ENCODE assay signal across 13 cellular contexts in the genomic region with DNA sequence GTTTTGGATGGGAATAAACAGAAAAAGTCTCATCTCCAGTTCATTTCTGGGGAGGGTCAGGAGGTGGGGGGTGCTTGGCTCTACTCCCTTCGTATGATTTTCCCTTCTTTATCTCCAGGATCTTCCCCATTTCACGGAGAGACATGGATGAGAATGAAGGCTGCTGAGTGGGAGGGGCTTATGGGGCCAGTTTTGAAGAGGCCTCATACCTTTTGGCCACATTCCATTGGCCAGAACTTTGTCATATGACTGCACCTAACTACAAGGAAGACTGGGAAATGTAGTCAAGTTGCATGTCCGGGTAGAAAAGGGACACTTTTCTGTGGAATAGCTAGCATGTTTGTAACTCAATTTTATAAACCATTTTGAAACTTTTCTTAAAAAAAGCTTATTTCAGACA.
DNase-seq lines count a peak whose midpoint lies in the region; ATAC-seq, FAIRE-seq and TF ChIP-seq lines count a peak whose summit lies in the region.
"Had no signal": no experiment of that assay in that cellular context is flagged by ENCODE, and none has a peak within 500 bp of the region (broad histone marks: within the 10 kb centered on the region; RNA-seq: fewer than 3 reads in every experiment).

No MANE protein-coding gene starts in this region.

- no peak overlapping the region for H3K27ac Mint-ChIP-seq in astrocyte (ENCODE audit: unreplicated experiment)
- H3K27ac Mint-ChIP-seq in activated T-helper 2 cell treated with anti-CD3 and anti-CD28 coated beads, Interferon-gamma antibody, Interleukin-2, Interleukin-4, amounts not matched to agents 10 μg/mL and 5 μg/mL and 100 μg/mL, durations not matched to agents 14 hours and 24 hours and 36 hours, result no peak overlapping the region

- H3K27ac ChIP-seq in HUES64 (ENCODE audit: low read depth, low read length) (no peak overlapping the region), astrocyte (ENCODE audit: low read depth, low read length) (no peak overlapping the region), keratinocyte (ENCODE audit: control insufficient read depth, insufficient read depth, low read length) (no peak overlapping the region)

- FAIRE-seq in astrocyte (lab: Jason Lieb, UNC), result no peak
- peak; percentile 53 for FAIRE-seq in keratinocyte (lab: Jason Lieb, UNC)

- no peak for TF ChIP-seq CTCF in astrocyte (IDR thresholded peaks at IDR 0.05; ENCODE audit: insufficient read depth, low read depth, low read length)
- no peak for TF ChIP-seq CTCF in keratinocyte (optimal IDR thresholded peaks at IDR 0.05 in 1 of 3, IDR thresholded peaks at IDR 0.05 in 1 of 3, conservative IDR thresholded peaks at IDR 0.05 in 1 of 3; ENCODE audit: extremely low read depth in 1 of 3, insufficient read depth in 2 of 3, low read length in 3 of 3)

- no peak overlapping the region for H2AFZ ChIP-seq in astrocyte (ENCODE audit: low read depth, low read length)
- H2AFZ ChIP-seq in keratinocyte (ENCODE audit: control insufficient read depth, low read length), result no peak overlapping the region

- H3K9ac ChIP-seq in HUES64 (ENCODE audit: low read depth, low read length) (no peak overlapping the region), astrocyte (ENCODE audit: low read length) (no peak overlapping the region), keratinocyte (ENCODE audit: control insufficient read depth, extremely low read depth, insufficient read depth, low read length) (no peak overlapping the region)

- H3K27me3 ChIP-seq in HUES64 (ENCODE audit: insufficient read depth, low read length), result no peaks in the 10 kb centered on the region
- H3K27me3 ChIP-seq in astrocyte (ENCODE audit: insufficient read depth, low read length), result peaks cover 7% of the 10 kb centered on the region
- no peaks in the 10 kb centered on the region for H3K27me3 ChIP-seq in keratinocyte (ENCODE audit: control insufficient read depth, extremely low read depth, insufficient read depth, low read length)

- dilution Hi-C loops in keratinocyte (cut with MboI; ENCODE audit: extremely low pct_ligation_motif_present, low sequenced_read_pairs), result no loop called here

- H3K4me1 ChIP-seq in HUES64 (ENCODE audit: insufficient read depth, low read length) (no peaks in the 10 kb centered on the region), astrocyte (ENCODE audit: insufficient read depth, low read length) (no peaks in the 10 kb centered on the region), keratinocyte (ENCODE audit: control insufficient read depth, extremely low read depth, insufficient read depth, low read length) (no peaks in the 10 kb centered on the region)

- no peaks in the 10 kb centered on the region for H3K36me3 Mint-ChIP-seq in astrocyte (ENCODE audit: low read depth, unreplicated experiment)
- H3K36me3 Mint-ChIP-seq in activated T-helper 2 cell treated with anti-CD3 and anti-CD28 coated beads, Interferon-gamma antibody, Interleukin-2, Interleukin-4, amounts not matched to agents 10 μg/mL and 5 μg/mL and 100 μg/mL, durations not matched to agents 14 hours and 24 hours and 36 hours (ENCODE audit: low read depth), result no peaks in the 10 kb centered on the region

- H3K27me3 Mint-ChIP-seq in astrocyte (ENCODE audit: low read depth, unreplicated experiment), result no peaks in the 10 kb centered on the region
- peaks cover 4% of the 10 kb centered on the region for H3K27me3 Mint-ChIP-seq in activated T-helper 2 cell treated with anti-CD3 and anti-CD28 coated beads, Interferon-gamma antibody, Interleukin-2, Interleukin-4, amounts not matched to agents 10 μg/mL and 5 μg/mL and 100 μg/mL, durations not matched to agents 14 hours and 24 hours and 36 hours (ENCODE audit: low read depth)
- H3K27me3 Mint-ChIP-seq: brain had no signal

- H4K20me1 ChIP-seq in astrocyte (ENCODE audit: insufficient read depth, low read length) (no peaks in the 10 kb centered on the region), keratinocyte (ENCODE audit: control insufficient read depth, extremely low read depth, insufficient read depth, low read length) (no peaks in the 10 kb centered on the region)

- intact Hi-C loops in activated T-helper 2 cell treated with anti-CD3 and anti-CD28 coated beads, Interferon-gamma antibody, Interleukin-2, Interleukin-4, amounts not matched to agents 10 μg/mL and 5 μg/mL and 100 μg/mL, durations not matched to agents 14 hours and 24 hours and 36 hours (cut with micrococcal nuclease), result no loop called here

- no peaks in the 10 kb centered on the region for H3K4me1 Mint-ChIP-seq in astrocyte (ENCODE audit: low read depth, unreplicated experiment)
- H3K4me1 Mint-ChIP-seq in activated T-helper 2 cell treated with anti-CD3 and anti-CD28 coated beads, Interferon-gamma antibody, Interleukin-2, Interleukin-4, amounts not matched to agents 10 μg/mL and 5 μg/mL and 100 μg/mL, durations not matched to agents 14 hours and 24 hours and 36 hours (ENCODE audit: low read depth), result no peaks in the 10 kb centered on the region

- H3K4me3 ChIP-seq in HUES64 (ENCODE audit: low read length) (peak overlapping the region; percentile 10), astrocyte (ENCODE audit: insufficient read depth, low read depth, low read length) (no peak overlapping the region), keratinocyte (ENCODE audit: control insufficient read depth in 2 of 3, extremely low read depth in 1 of 3, insufficient read depth in 2 of 3, low read depth in 1 of 3, low read length in 3 of 3) (no peak overlapping the region)

- H3K9me3 ChIP-seq in HUES64 (ENCODE audit: insufficient read depth, low read depth, low read length), result no peaks in the 10 kb centered on the region
- no peaks in the 10 kb centered on the region for H3K9me3 ChIP-seq in astrocyte (ENCODE audit: insufficient read depth, low read depth, low read length)
- no peaks in the 10 kb centered on the region for H3K9me3 ChIP-seq in keratinocyte (ENCODE audit: control insufficient read depth, low read depth, low read length)

- H3K9me3 Mint-ChIP-seq in astrocyte (ENCODE audit: unreplicated experiment), result no peaks in the 10 kb centered on the region
- H3K9me3 Mint-ChIP-seq in activated T-helper 2 cell treated with anti-CD3 and anti-CD28 coated beads, Interferon-gamma antibody, Interleukin-2, Interleukin-4, amounts not matched to agents 10 μg/mL and 5 μg/mL and 100 μg/mL, durations not matched to agents 14 hours and 24 hours and 36 hours, result no peaks in the 10 kb centered on the region
- H3K9me3 Mint-ChIP-seq: brain, nephron progenitor cell had no signal

- H3K36me3 ChIP-seq in HUES64 (ENCODE audit: insufficient read depth, low read length) (0 out of 2 replicates have a peak, but pooled peaks cover 5% of the 10 kb centered on the region), astrocyte (ENCODE audit: insufficient read depth, low read length) (no peaks in the 10 kb centered on the region), keratinocyte (ENCODE audit: control insufficient read depth in 2 of 2, extremely low read depth in 1 of 2, insufficient read depth in 2 of 2, low read length in 2 of 2) (peaks cover 0 to 2% of the 10 kb centered on the region in 2 experiments)

- peak; percentile 39 for DNase-seq in EL
- DNase-seq in astrocyte (ENCODE audit: low read depth), result peak; percentile 4
- DNase-seq in keratinocyte (ENCODE audit: low read depth, low spot score), result no peak
- DNase-seq in NCI-H1048 (lab: John Stamatoyannopoulos, UW), result no peak
- DNase-seq in activated T-helper 2 cell treated with anti-CD3 and anti-CD28 coated beads, Interferon-gamma antibody, Interleukin-2, Interleukin-4, amounts not matched to agents 10 μg/mL and 5 μg/mL and 100 μg/mL, durations not matched to agents 14 hours and 24 hours and 36 hours (ENCODE audit: low spot score), result no peak
- DNase-seq in stimulated activated naive CD8-positive, alpha-beta T cell treated with anti-CD3 and anti-CD28 coated beads, Interleukin-15, Interleukin-2, amounts not matched to agents 100 U/mL and 50 U/mL, for 24 hours, result no peak
- no peak for DNase-seq in UCSD-AML1 (lab: John Stamatoyannopoulos, UW; ENCODE audit: unreplicated experiment)
- DNase-seq: C1 segment of cervical spinal cord, islet precursor cell, nephron progenitor cell, SHP77 had no signal

- WGBS in HUES64, result 100% methylated on average over 1 of the region's 3 CpGs

- H3K79me2 ChIP-seq in astrocyte (ENCODE audit: insufficient read depth, low read length), result no peaks in the 10 kb centered on the region
- peaks cover 3% of the 10 kb centered on the region for H3K79me2 ChIP-seq in keratinocyte (ENCODE audit: control insufficient read depth, insufficient read depth, low read length)

- peak overlapping the region; percentile 24 for H3K4me3 Mint-ChIP-seq in astrocyte (ENCODE audit: unreplicated experiment)
- H3K4me3 Mint-ChIP-seq in activated T-helper 2 cell treated with anti-CD3 and anti-CD28 coated beads, Interferon-gamma antibody, Interleukin-2, Interleukin-4, amounts not matched to agents 10 μg/mL and 5 μg/mL and 100 μg/mL, durations not matched to agents 14 hours and 24 hours and 36 hours (ENCODE audit: low read depth), result no peak overlapping the region
- H3K4me3 Mint-ChIP-seq: brain, nephron progenitor cell had no signal

- no peak overlapping the region for H3K4me2 ChIP-seq in astrocyte (ENCODE audit: low read length)
- no peak overlapping the region for H3K4me2 ChIP-seq in keratinocyte (ENCODE audit: control insufficient read depth, extremely low read depth, insufficient read depth, low read depth, low read length)

- no peak for ATAC-seq in stimulated activated naive CD8-positive, alpha-beta T cell treated with anti-CD3 and anti-CD28 coated beads, Interleukin-15, Interleukin-2, amounts not matched to agents 100 U/mL and 50 U/mL, for 24 hours

- H3K9me1 ChIP-seq in keratinocyte (ENCODE audit: control insufficient read depth, extremely low read depth, insufficient read depth, low read length), result peaks cover 3% of the 10 kb centered on the region

Comparison
In these comparisons a context has a peak if more than half of its experiments do, and no peak if none do; other contexts are left out.
1. DNase-seq: peak in EL (single experiment) and astrocyte (single experiment); none in keratinocyte (single experiment), NCI-H1048 (single experiment), activated T-helper 2 cell treated with anti-CD3 and anti-CD28 coated beads, Interferon-gamma antibody, Interleukin-2, Interleukin-4, amounts not matched to agents 10 μg/mL and 5 μg/mL and 100 μg/mL, durations not matched to agents 14 hours and 24 hours and 36 hours (single experiment), stimulated activated naive CD8-positive, alpha-beta T cell treated with anti-CD3 and anti-CD28 coated beads, Interleukin-15, Interleukin-2, amounts not matched to agents 100 U/mL and 50 U/mL, for 24 hours (single experiment) and UCSD-AML1 (single experiment).